In the genomic region with DNA sequence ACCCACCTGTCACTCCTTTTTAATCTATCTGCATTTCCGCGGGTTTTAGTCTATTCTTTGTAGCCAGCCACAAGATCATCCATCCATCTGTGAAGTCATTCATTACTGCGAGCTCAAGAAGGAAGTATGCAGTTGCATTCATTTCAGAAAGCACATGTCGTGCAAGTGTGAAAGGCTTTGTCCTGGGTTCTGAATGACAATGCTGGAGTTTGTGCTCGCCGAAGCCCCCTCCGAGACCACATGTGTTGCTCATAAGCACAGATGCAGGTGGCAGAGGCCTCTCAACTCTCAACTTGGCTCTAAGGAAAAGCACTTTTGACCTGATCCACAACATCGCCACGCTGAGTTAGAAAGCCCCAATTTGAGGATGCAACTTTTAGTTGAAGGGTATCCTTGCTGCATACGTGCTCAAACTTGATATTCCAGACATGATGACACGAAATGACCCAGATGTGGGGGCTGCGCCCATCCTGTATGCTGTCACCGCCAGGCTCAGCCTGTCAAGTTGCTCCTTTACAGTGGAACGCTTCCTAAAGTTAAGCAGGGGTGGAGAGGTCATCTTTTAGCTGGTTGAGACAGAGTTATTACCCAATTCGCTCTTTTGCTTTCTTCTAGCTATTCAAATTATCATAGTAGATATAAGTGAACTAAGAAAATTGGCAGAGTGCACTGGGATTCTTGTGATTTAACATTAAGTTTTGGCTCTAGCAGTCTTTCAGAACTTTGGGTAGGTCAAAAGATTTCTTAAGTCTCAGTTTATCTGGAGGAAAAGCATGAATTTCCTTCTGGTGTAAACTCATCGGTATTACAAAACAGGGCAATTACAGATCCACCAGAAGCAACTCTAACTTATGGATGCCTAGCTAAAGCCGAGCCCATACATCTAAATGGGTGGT, we compare ENCODE assay signal across 3 cellular contexts.
TF ChIP-seq lines count a peak whose summit lies in the region.

No MANE protein-coding gene starts in this region.

TF ChIP-seq in GM23338, 12 proteins besides CTCF, POLR2A, EP300 and RAD21 (continues in another document):
- TF ChIP-seq ZNF114 (CRISPR knock-in tag; IDR thresholded peaks at IDR 0.05) (no peak), POLR2AphosphoS5 (IDR thresholded peaks at IDR 0.05; ENCODE audit: low read depth) (no peak), JUNB (IDR thresholded peaks at IDR 0.05; ENCODE audit: unreplicated experiment) (no peak), REST (IDR thresholded peaks at IDR 0.05; ENCODE audit: unreplicated experiment) (no peak), EZH2phosphoT487 (IDR thresholded peaks at IDR 0.05; ENCODE audit: unreplicated experiment) (no peak), CREB1 (CRISPR knock-in tag; IDR thresholded peaks at IDR 0.05; ENCODE audit: low read depth) (no peak)
- TF ChIP-seq, protein P1, sequence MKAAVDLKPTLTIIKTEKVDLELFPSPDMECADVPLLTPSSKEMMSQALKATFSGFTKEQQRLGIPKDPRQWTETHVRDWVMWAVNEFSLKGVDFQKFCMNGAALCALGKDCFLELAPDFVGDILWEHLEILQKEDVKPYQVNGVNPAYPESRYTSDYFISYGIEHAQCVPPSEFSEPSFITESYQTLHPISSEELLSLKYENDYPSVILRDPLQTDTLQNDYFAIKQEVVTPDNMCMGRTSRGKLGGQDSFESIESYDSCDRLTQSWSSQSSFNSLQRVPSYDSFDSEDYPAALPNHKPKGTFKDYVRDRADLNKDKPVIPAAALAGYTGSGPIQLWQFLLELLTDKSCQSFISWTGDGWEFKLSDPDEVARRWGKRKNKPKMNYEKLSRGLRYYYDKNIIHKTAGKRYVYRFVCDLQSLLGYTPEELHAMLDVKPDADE (IDR thresholded peaks at IDR 0.05) = no peak

TF ChIP-seq in IMR-90, 13 proteins besides CTCF, POLR2A, EP300 and RAD21:
- TF ChIP-seq MAZ (IDR thresholded peaks at IDR 0.05; ENCODE audit: borderline replicate concordance, low read depth, low read length) (no peak), RCOR1 (IDR thresholded peaks at IDR 0.05; ENCODE audit: insufficient replicate concordance, low read length) (no peak), SMC3 (IDR thresholded peaks at IDR 0.05; ENCODE audit: low read depth, low read length) (no peak)

TF ChIP-seq in H1, 55 proteins besides CTCF, POLR2A, EP300 and RAD21:
- TF ChIP-seq SP2 (IDR thresholded peaks at IDR 0.05; ENCODE audit: low read length) (no peak), NRF1 (IDR thresholded peaks at IDR 0.05; ENCODE audit: low read depth, low read length) (no peak), KDM4A (IDR thresholded peaks at IDR 0.05; ENCODE audit: low read depth, low read length, severe bottlenecking) (no peak), GTF2F1 (IDR thresholded peaks at IDR 0.05; ENCODE audit: borderline replicate concordance, low read depth, low read length) (no peak), SRF (IDR thresholded peaks at IDR 0.05; ENCODE audit: low read depth, low read length) (no peak), HDAC2 (IDR thresholded peaks at IDR 0.05; ENCODE audit: borderline replicate concordance in 1 of 2, low read depth in 2 of 2, low read length in 2 of 2) (no peak), JUN (IDR thresholded peaks at IDR 0.05; ENCODE audit: low read depth, low read length) (no peak), FOSL1 (IDR thresholded peaks at IDR 0.05; ENCODE audit: insufficient read depth, low read depth, low read length) (no peak), KDM5A (IDR thresholded peaks at IDR 0.05; ENCODE audit: low read length) (no peak), CTBP2 (IDR thresholded peaks at IDR 0.05; ENCODE audit: borderline replicate concordance, insufficient read depth, insufficient read length, low read length) (no peak), E2F6 (IDR thresholded peaks at IDR 0.05) (peak; percentile 82), TEAD4 (IDR thresholded peaks at IDR 0.05; ENCODE audit: low read depth, low read length) (no peak), CHD1 (IDR thresholded peaks at IDR 0.05; ENCODE audit: low read depth, low read length) (no peak), SUZ12 (IDR thresholded peaks at IDR 0.05; ENCODE audit: low read length) (no peak), SP4 (IDR thresholded peaks at IDR 0.05; ENCODE audit: low read length) (no peak), POU5F1 (IDR thresholded peaks at IDR 0.05; ENCODE audit: low read depth, low read length) (no peak), TAF1 (IDR thresholded peaks at IDR 0.05; ENCODE audit: low read depth, low read length) (no peak), SIX5 (IDR thresholded peaks at IDR 0.05; ENCODE audit: low read depth, low read length) (no peak), TCF12 (IDR thresholded peaks at IDR 0.05; ENCODE audit: low read depth, low read length) (0 out of 2 replicates have a peak, but pooled peaks have one; percentile 41), SIRT6 (IDR thresholded peaks at IDR 0.05; ENCODE audit: low read length) (no peak), RNF2 (IDR thresholded peaks at IDR 0.05; ENCODE audit: borderline replicate concordance, low read depth, low read length, missing control alignments, poor library complexity, severe bottlenecking) (no peak)
- TF ChIP-seq, protein P2, sequence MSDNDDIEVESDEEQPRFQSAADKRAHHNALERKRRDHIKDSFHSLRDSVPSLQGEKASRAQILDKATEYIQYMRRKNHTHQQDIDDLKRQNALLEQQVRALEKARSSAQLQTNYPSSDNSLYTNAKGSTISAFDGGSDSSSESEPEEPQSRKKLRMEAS (IDR thresholded peaks at IDR 0.05) = peak; percentile 90
- TF ChIP-seq, protein P3, sequence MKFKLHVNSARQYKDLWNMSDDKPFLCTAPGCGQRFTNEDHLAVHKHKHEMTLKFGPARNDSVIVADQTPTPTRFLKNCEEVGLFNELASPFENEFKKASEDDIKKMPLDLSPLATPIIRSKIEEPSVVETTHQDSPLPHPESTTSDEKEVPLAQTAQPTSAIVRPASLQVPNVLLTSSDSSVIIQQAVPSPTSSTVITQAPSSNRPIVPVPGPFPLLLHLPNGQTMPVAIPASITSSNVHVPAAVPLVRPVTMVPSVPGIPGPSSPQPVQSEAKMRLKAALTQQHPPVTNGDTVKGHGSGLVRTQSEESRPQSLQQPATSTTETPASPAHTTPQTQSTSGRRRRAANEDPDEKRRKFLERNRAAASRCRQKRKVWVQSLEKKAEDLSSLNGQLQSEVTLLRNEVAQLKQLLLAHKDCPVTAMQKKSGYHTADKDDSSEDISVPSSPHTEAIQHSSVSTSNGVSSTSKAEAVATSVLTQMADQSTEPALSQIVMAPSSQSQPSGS (IDR thresholded peaks at IDR 0.05; ENCODE audit: low read length) = no peak
